ENCODE assay signal across 20 cellular contexts in the genomic region with DNA sequence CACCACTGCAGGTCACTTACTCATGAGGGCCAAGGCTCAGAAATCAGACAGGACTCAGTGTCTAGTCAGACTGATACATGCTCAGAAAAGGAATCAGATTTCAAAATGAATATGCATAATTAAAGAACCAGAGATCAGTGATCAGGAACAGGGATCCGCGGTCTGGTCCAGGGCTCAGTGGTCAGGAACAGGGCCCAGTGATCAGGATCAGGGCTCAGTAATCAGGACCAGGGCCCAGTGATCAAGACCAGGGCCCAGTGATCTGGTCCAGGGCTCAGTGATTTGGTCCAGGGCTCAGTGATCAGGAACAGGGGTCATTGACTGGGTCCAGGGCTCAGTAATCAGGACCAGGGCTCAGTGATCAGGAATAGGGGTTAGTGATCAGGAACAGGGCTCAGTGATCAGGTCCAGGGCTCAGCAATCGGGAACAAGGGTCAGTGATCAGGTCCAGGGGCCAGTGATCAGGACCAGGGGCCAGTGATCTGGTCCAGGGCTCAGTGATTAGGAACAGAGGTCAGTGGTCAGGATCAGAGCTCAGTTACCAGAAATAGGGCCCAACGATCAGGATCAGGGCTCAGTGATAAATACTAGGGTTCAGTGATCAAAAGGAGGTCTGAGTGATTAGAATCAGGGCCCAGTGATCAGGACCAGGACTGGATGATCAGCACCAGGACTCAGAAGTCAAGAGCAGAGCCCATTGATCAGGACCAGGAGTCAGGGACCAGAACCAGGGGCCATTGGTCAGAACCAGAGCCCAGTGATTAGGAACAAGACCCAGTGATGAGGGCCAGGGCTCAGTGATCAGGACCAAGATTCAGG.
A peak's percentile ranks its signal among the peaks of the same experiment; 100 is the strongest.
DNase-seq lines count a peak whose midpoint lies in the region; ATAC-seq and TF ChIP-seq lines count a peak whose summit lies in the region.
"Had no signal": no experiment of that assay in that cellular context is flagged by ENCODE, and none has a peak within 500 bp of the region (broad histone marks: within the 10 kb centered on the region; RNA-seq: fewer than 3 reads in every experiment).

No MANE protein-coding gene starts in this region.

- no peaks in the 10 kb centered on the region for H3K9me3 ChIP-seq in spleen
- H3K9me3 ChIP-seq: A549, prostate gland, uterus had no signal

- no peak for DNase-seq in activated CD4-positive, alpha-beta T cell treated with anti-CD3 and anti-CD28 coated beads, Interleukin-2, amount 10 ng/mL, durations not matched to agents 24 days and 14 days
- no peak for DNase-seq in activated CD4-positive, alpha-beta T cell treated with anti-CD3 and anti-CD28 coated beads, Interleukin-2, amount 50 U/mL, for 1 hour
- peak; percentile 34 for DNase-seq in activated CD8-positive, alpha-beta memory T cell treated with anti-CD3 and anti-CD28 coated beads, Interleukin-2, amount 50 U/mL, for 48 hours
- DNase-seq in spleen, result peak; percentile 55
- no peak for DNase-seq in HT-29 (ENCODE audit: low spot score)
- DNase-seq in occipital lobe (lab: John Stamatoyannopoulos, UW), result no peak
- no peak for DNase-seq in NCI-H748 treated with DMSO at 0.1 percent for 48 hours (lab: John Stamatoyannopoulos, UW)
- DNase-seq: activated naive CD4-positive, alpha-beta T cell; left cardiac atrium; MV-4-11; NCI-H187; SW 1271; uterus had no signal

- peak overlapping the region in 4 of 8 donors; percentile 72 to 89 (median 78) for H3K27ac ChIP-seq in spleen
- H3K27ac ChIP-seq: A549, prostate gland, uterus, VCaP had no signal

- intact Hi-C loops in activated CD4-positive, alpha-beta T cell treated with anti-CD3 and anti-CD28 coated beads, Interleukin-2, amount 10 ng/mL, durations not matched to agents 24 days and 14 days (cut with micrococcal nuclease), result no loop called here
- intact Hi-C loops in spleen (cut with DNase I; ENCODE audit: low total_unique reads), result no loop called here

- H3K4me3 Mint-ChIP-seq in activated CD4-positive, alpha-beta T cell treated with anti-CD3 and anti-CD28 coated beads, Interleukin-2, amount 10 ng/mL, durations not matched to agents 24 days and 14 days, result no peak overlapping the region
- H3K4me3 Mint-ChIP-seq: CD14-positive monocyte; natural killer cell treated with Interleukin-12 subunit alpha and Interleukin-12 subunit beta and Interleukin-15 and Interleukin-18, amount 100 ng/mL, for 72 hours had no signal

- H3K36me3 ChIP-seq in spleen, result no peaks in the 10 kb centered on the region
- H3K36me3 ChIP-seq: prostate gland, uterus had no signal

- no peaks in the 10 kb centered on the region for H3K9me3 Mint-ChIP-seq in activated CD4-positive, alpha-beta T cell treated with anti-CD3 and anti-CD28 coated beads, Interleukin-2, amount 10 ng/mL, durations not matched to agents 24 days and 14 days
- H3K9me3 Mint-ChIP-seq: CD14-positive monocyte; natural killer cell treated with Interleukin-12 subunit alpha and Interleukin-12 subunit beta and Interleukin-15 and Interleukin-18, amount 100 ng/mL, for 72 hours had no signal

- no peaks in the 10 kb centered on the region for H3K36me3 Mint-ChIP-seq in activated CD4-positive, alpha-beta T cell treated with anti-CD3 and anti-CD28 coated beads, Interleukin-2, amount 10 ng/mL, durations not matched to agents 24 days and 14 days (ENCODE audit: low read depth)
- H3K36me3 Mint-ChIP-seq: CD14-positive monocyte; natural killer cell treated with Interleukin-12 subunit alpha and Interleukin-12 subunit beta and Interleukin-15 and Interleukin-18, amount 100 ng/mL, for 72 hours had no signal

- no peaks in the 10 kb centered on the region for H3K27me3 Mint-ChIP-seq in activated CD4-positive, alpha-beta T cell treated with anti-CD3 and anti-CD28 coated beads, Interleukin-2, amount 10 ng/mL, durations not matched to agents 24 days and 14 days
- H3K27me3 Mint-ChIP-seq: natural killer cell treated with Interleukin-12 subunit alpha and Interleukin-12 subunit beta and Interleukin-15 and Interleukin-18, amount 100 ng/mL, for 72 hours had no signal

- TF ChIP-seq CTCF in spleen (IDR thresholded peaks at IDR 0.05 in 8 of 11, conservative IDR thresholded peaks at IDR 0.05 in 3 of 11), result no peak

- no peak overlapping the region for H3K4me3 ChIP-seq in spleen
- H3K4me3 ChIP-seq: A549, K562, prostate gland, uterus had no signal

- H3K4me1 Mint-ChIP-seq in activated CD4-positive, alpha-beta T cell treated with anti-CD3 and anti-CD28 coated beads, Interleukin-2, amount 10 ng/mL, durations not matched to agents 24 days and 14 days, result peaks cover 5% of the 10 kb centered on the region
- H3K4me1 Mint-ChIP-seq: CD14-positive monocyte had no signal

- peak overlapping the region; percentile 71 for H3K27ac Mint-ChIP-seq in activated CD4-positive, alpha-beta T cell treated with anti-CD3 and anti-CD28 coated beads, Interleukin-2, amount 10 ng/mL, durations not matched to agents 24 days and 14 days
- H3K27ac Mint-ChIP-seq: natural killer cell treated with Interleukin-12 subunit alpha and Interleukin-12 subunit beta and Interleukin-15 and Interleukin-18, amount 100 ng/mL, for 72 hours had no signal

- no peaks in the 10 kb centered on the region for H3K27me3 ChIP-seq in spleen (replicated peaks in 1 of 7)
- H3K27me3 ChIP-seq: uterus had no signal

- TF ChIP-seq POLR2A in spleen (IDR thresholded peaks at IDR 0.05), result no peak

- H3K4me1 ChIP-seq in spleen, result peaks cover 0 to 12% (median 0%) of the 10 kb centered on the region in 6 donors
- H3K4me1 ChIP-seq: A549, prostate gland, uterus had no signal

- WGBS in spleen, 5 donors, result 43 to 59% (median 47%) methylated on average over 4 of the region's 4 CpGs

- peak; percentile 8 for ATAC-seq in HG02610 (IDR thresholded peaks at IDR 0.05; ENCODE audit: unreplicated experiment)
- ATAC-seq: A549; K562; left cardiac atrium; natural killer cell treated with Interleukin-12 subunit alpha and Interleukin-12 subunit beta and Interleukin-15 and Interleukin-18, amount 100 ng/mL, for 72 hours had no signal

Comparison
In these comparisons a context has a peak if more than half of its experiments do, and no peak if none do; other contexts are left out.
1. DNase-seq: peak in activated CD8-positive, alpha-beta memory T cell treated with anti-CD3 and anti-CD28 coated beads, Interleukin-2, amount 50 U/mL, for 48 hours (single experiment) and spleen (single experiment); none in activated CD4-positive, alpha-beta T cell treated with anti-CD3 and anti-CD28 coated beads, Interleukin-2, amount 10 ng/mL, durations not matched to agents 24 days and 14 days (single experiment), activated CD4-positive, alpha-beta T cell treated with anti-CD3 and anti-CD28 coated beads, Interleukin-2, amount 50 U/mL, for 1 hour (single experiment), HT-29 (single experiment), occipital lobe (single experiment) and NCI-H748 treated with DMSO at 0.1 percent for 48 hours (single experiment).